Comparison of ENCODE assay signal across 21 cellular contexts in genomic region chr3:58502832-58503231, GRCh38. TPM values are rescaled to one million over a fixed set of nuclear protein-coding genes. Genes with fewer than 3 reads are reported as not detected.
"Had no signal": no experiment of that assay in that cellular context is flagged by ENCODE, and none has a peak within 500 bp of the region (broad histone marks: within the 10 kb centered on the region; RNA-seq: fewer than 3 reads in every experiment).

No MANE protein-coding gene starts in this region.

- H3K4me3 ChIP-seq: adrenal gland, breast epithelium, esophagus muscularis mucosa, mucosa of descending colon, prostate gland, right lobe of liver, stomach had no signal

- H3K4me1 ChIP-seq: breast epithelium, right lobe of liver had no signal

- H3K27ac Mint-ChIP-seq: activated naive CD4-positive, alpha-beta T cell treated with anti-CD3 and anti-CD28 coated beads, Interleukin-2, amount 50 U/mL, for 72 hours; immature natural killer cell; stimulated activated effector memory CD8-positive, alpha-beta T cell treated with anti-CD3 and anti-CD28 coated beads, Interleukin-12 subunit alpha, Interleukin-12 subunit beta, amount 100 ng/mL, for 72 hours had no signal

- H3K9me3 Mint-ChIP-seq: activated naive CD4-positive, alpha-beta T cell treated with anti-CD3 and anti-CD28 coated beads, Interleukin-2, amount 50 U/mL, for 72 hours; immature natural killer cell; naive B cell; neural crest cell; stimulated activated effector memory CD8-positive, alpha-beta T cell treated with anti-CD3 and anti-CD28 coated beads, Interleukin-12 subunit alpha, Interleukin-12 subunit beta, amount 100 ng/mL, for 72 hours had no signal

- H3K9me3 ChIP-seq: adrenal gland, breast epithelium, esophagus muscularis mucosa, mucosa of descending colon, prostate gland, right lobe of liver, stomach had no signal

- H3K27me3 ChIP-seq: adrenal gland, breast epithelium, esophagus muscularis mucosa, right lobe of liver, stomach had no signal

- ATAC-seq: activated naive CD4-positive, alpha-beta T cell treated with anti-CD3 and anti-CD28 coated beads, Interleukin-2, amount 50 U/mL, for 72 hours; mucosa of descending colon; stimulated activated effector memory CD8-positive, alpha-beta T cell treated with anti-CD3 and anti-CD28 coated beads, Interleukin-12 subunit alpha, Interleukin-12 subunit beta, amount 100 ng/mL, for 72 hours had no signal

- DNase-seq: activated CD4-positive, alpha-beta T cell treated with anti-CD3 and anti-CD28 coated beads, Interleukin-2, amount 50 U/mL, for 4 hours; activated gamma-delta T cell; adrenal gland; cerebellar nuclear complex; effector CD8-positive, alpha-beta T cell; immature natural killer cell; mesenchymal stem cell; mucosa of descending colon; naive B cell; right lobe of liver; small intestine; stimulated activated CD4-positive, alpha-beta T cell treated with anti-CD3 and anti-CD28 coated beads, Interleukin-4, amount 100 ng/mL, for 1 hour; stomach; trophoblast cell had no signal

- H3K27me3 Mint-ChIP-seq: naive B cell had no signal

- H3K36me3 ChIP-seq: breast epithelium, prostate gland had no signal

- H3K27ac ChIP-seq: adrenal gland, breast epithelium, esophagus muscularis mucosa, prostate gland, right lobe of liver, stomach had no signal

- H3K4me3 Mint-ChIP-seq: immature natural killer cell; neural crest cell; stimulated activated effector memory CD8-positive, alpha-beta T cell treated with anti-CD3 and anti-CD28 coated beads, Interleukin-12 subunit alpha, Interleukin-12 subunit beta, amount 100 ng/mL, for 72 hours had no signal

RNA-seq across cellular contexts. Expression of gene ACOX2, which starts 34.2 kb away (rescaled TPM):
- total RNA-seq: activated naive CD4-positive, alpha-beta T cell treated with anti-CD3 and anti-CD28 coated beads, Interleukin-2, amount 50 U/mL, for 72 hours; T-helper 2 cell treated with Interferon-gamma antibody and Interleukin-4, amounts not matched to agents 100 ng/mL and 5 ng/mL, for 36 hours had no signal
